ENCODE assay signal across 11 cellular contexts in genomic region chr2:6986251-6986893, GRCh38.
DNase-seq lines count a peak whose midpoint lies in the region; ATAC-seq and TF ChIP-seq lines count a peak whose summit lies in the region.
"Had no signal": no experiment of that assay in that cellular context is flagged by ENCODE, and none has a peak within 500 bp of the region (broad histone marks: within the 10 kb centered on the region; RNA-seq: fewer than 3 reads in every experiment).

No MANE protein-coding gene starts in this region.

- no peaks in the 10 kb centered on the region for H3K9me3 ChIP-seq in gastroesophageal sphincter

- peaks cover 6% of the 10 kb centered on the region for H3K9me3 Mint-ChIP-seq in activated T-cell treated with anti-CD3 and anti-CD28 coated beads, Interleukin-2, amount 50 U/mL, for 4 hours

- no peak overlapping the region for H3K4me3 Mint-ChIP-seq in activated T-cell treated with anti-CD3 and anti-CD28 coated beads, Interleukin-2, amount 50 U/mL, for 4 hours

- DNase-seq in A172 (ENCODE audit: low spot score) = peak; percentile 41
- DNase-seq in MV-4-11 (lab: John Stamatoyannopoulos, UW) = peak; percentile 54
- no peak for DNase-seq in activated T-cell treated with anti-CD3 and anti-CD28 coated beads, Interleukin-2, amount 50 U/mL, for 4 hours
- DNase-seq in HPDE6-E6E7 (ENCODE audit: extremely low spot score) = no peak
- DNase-seq: activated gamma-delta T cell, T-helper 9 cell had no signal

- peaks cover 0 to 27% (median 0%) of the 10 kb centered on the region in 3 donors for H3K4me1 ChIP-seq in gastroesophageal sphincter

- no peaks in the 10 kb centered on the region for H3K27me3 Mint-ChIP-seq in activated T-cell treated with anti-CD3 and anti-CD28 coated beads, Interleukin-2, amount 50 U/mL, for 4 hours (ENCODE audit: low read depth)

- H3K4me1 Mint-ChIP-seq in activated T-cell treated with anti-CD3 and anti-CD28 coated beads, Interleukin-2, amount 50 U/mL, for 4 hours (ENCODE audit: low read depth) = peaks cover 20% of the 10 kb centered on the region

- peaks cover 31% of the 10 kb centered on the region for H3K36me3 Mint-ChIP-seq in activated T-cell treated with anti-CD3 and anti-CD28 coated beads, Interleukin-2, amount 50 U/mL, for 4 hours (ENCODE audit: insufficient read depth)

- H3K27me3 ChIP-seq in layer of hippocampus (ENCODE audit: control insufficient read depth, insufficient read depth, low read length) = no peaks in the 10 kb centered on the region
- H3K27me3 ChIP-seq in gastroesophageal sphincter = no peaks in the 10 kb centered on the region

- no peaks in the 10 kb centered on the region for H3K36me3 ChIP-seq in gastroesophageal sphincter

- ATAC-seq in HG02870 (IDR thresholded peaks at IDR 0.05; ENCODE audit: unreplicated experiment) (no peak), gastroesophageal sphincter (no peak)
- no peak for ATAC-seq in activated T-cell treated with anti-CD3 and anti-CD28 coated beads, Interleukin-2, amount 50 U/mL, for 4 hours

- TF ChIP-seq CTCF in gastroesophageal sphincter (IDR thresholded peaks at IDR 0.05) = no peak

- WGBS in adipose tissue, 3 donors = 24 to 48% (median 35%) methylated on average over 5 of the region's 5 CpGs
- 52 to 61% methylated on average over 5 of the region's 5 CpGs for WGBS in gastroesophageal sphincter (ENCODE audit: low coverage in 1 of 2), 2 donors

- no peak for TF ChIP-seq EP300 in gastroesophageal sphincter (IDR thresholded peaks at IDR 0.05)

- H3K4me3 ChIP-seq in gastroesophageal sphincter = no peak overlapping the region

- H3K27ac ChIP-seq in adipose tissue (ENCODE audit: low read depth, low read length) = peak overlapping the region; percentile 41
- peak overlapping the region; percentile 89 for H3K27ac ChIP-seq in layer of hippocampus (ENCODE audit: low read depth, low read length)
- peak overlapping the region in 2 of 4 donors; percentile 20 to 28 for H3K27ac ChIP-seq in gastroesophageal sphincter
- H3K27ac ChIP-seq: C4-2B had no signal

- no peak for TF ChIP-seq POLR2A in gastroesophageal sphincter (IDR thresholded peaks at IDR 0.05)

Comparison
In these comparisons a context has a peak if more than half of its experiments do, and no peak if none do; other contexts are left out.
1. DNase-seq: peak in A172 (single experiment) and MV-4-11 (single experiment); none in activated T-cell treated with anti-CD3 and anti-CD28 coated beads, Interleukin-2, amount 50 U/mL, for 4 hours (single experiment) and HPDE6-E6E7 (single experiment).